25 cellular contexts compared by ENCODE assay signal in the genomic region with DNA sequence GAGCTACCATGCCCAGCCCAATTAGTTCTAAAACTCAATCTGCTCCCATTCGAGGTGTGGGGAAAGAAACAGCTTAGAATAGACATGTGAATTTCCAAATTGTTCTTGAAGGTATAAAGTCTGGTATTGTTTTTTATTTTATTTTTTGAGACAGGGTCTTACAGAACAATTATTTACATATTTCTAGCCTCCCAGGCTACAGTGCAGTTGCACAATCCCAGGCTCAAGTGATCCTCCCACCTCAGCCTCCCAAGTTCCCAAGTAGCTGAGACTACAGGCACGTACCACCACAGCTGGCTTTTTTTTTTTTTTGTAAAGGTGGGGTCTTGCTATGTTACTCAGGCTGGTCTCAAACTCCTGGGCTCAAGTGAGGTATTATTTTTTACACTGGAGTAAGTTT.
"Had no signal": no experiment of that assay in that cellular context is flagged by ENCODE, and none has a peak within 500 bp of the region (broad histone marks: within the 10 kb centered on the region; RNA-seq: fewer than 3 reads in every experiment).

No MANE protein-coding gene starts in this region.

- H3K4me3 Mint-ChIP-seq: activated naive CD4-positive, alpha-beta T cell treated with anti-CD3 and anti-CD28 coated beads for 36 hours; activated T-cell treated with anti-CD3 and anti-CD28 coated beads, Interleukin-2, amount 50 U/mL, for 4 hours; brain; mesothelial cell of epicardium; T-helper 1 cell treated with Interleukin-12 subunit alpha and Interleukin-12 subunit beta and Interleukin-4 antibody, amounts not matched to agents 30 μg/mL and 1 μg/mL, for 36 hours had no signal

- H3K27ac Mint-ChIP-seq: activated naive CD4-positive, alpha-beta T cell treated with anti-CD3 and anti-CD28 coated beads for 36 hours; mesothelial cell of epicardium; T-helper 1 cell treated with Interleukin-12 subunit alpha and Interleukin-12 subunit beta and Interleukin-4 antibody, amounts not matched to agents 30 μg/mL and 1 μg/mL, for 36 hours had no signal

- H2AFZ ChIP-seq: hepatocyte had no signal

- H3K4me1 ChIP-seq: uterus had no signal

- H3K36me3 ChIP-seq: prostate gland, spleen, transverse colon, uterus had no signal

- H3K27ac ChIP-seq: hepatocyte, prostate gland, spleen, uterus had no signal

- ATAC-seq: activated T-cell treated with anti-CD3 and anti-CD28 coated beads, Interleukin-2, amount 50 U/mL, for 4 hours; esophagus mucosa; left ventricle myocardium superior had no signal

- H3K4me2 ChIP-seq: hepatocyte had no signal

- H3K36me3 Mint-ChIP-seq: immature natural killer cell; mesothelial cell of epicardium; naive thymus-derived CD8-positive, alpha-beta T cell had no signal

- H3K9me3 Mint-ChIP-seq: activated naive CD4-positive, alpha-beta T cell treated with anti-CD3 and anti-CD28 coated beads for 36 hours; activated T-cell treated with anti-CD3 and anti-CD28 coated beads, Interleukin-2, amount 50 U/mL, for 4 hours; brain; immature natural killer cell; mesothelial cell of epicardium; naive thymus-derived CD8-positive, alpha-beta T cell; T-helper 1 cell treated with Interleukin-12 subunit alpha and Interleukin-12 subunit beta and Interleukin-4 antibody, amounts not matched to agents 30 μg/mL and 1 μg/mL, for 36 hours had no signal

- H3K9me3 ChIP-seq: prostate gland, spleen, transverse colon, uterus had no signal

- H3K27me3 Mint-ChIP-seq: brain; naive thymus-derived CD8-positive, alpha-beta T cell had no signal

- H3K27me3 ChIP-seq: hepatocyte, spleen, transverse colon, uterus had no signal

- H3K4me3 ChIP-seq: hepatocyte, prostate gland, spleen, transverse colon, uterus had no signal

- DNase-seq: activated CD4-positive, alpha-beta T cell treated with anti-CD3 and anti-CD28 coated beads for 4 hours; activated CD4-positive, alpha-beta T cell treated with anti-CD3 and anti-CD28 coated beads, Interleukin-2, amount 50 U/mL, for 48 hours; activated CD4-positive, CD25-positive, alpha-beta regulatory T cell; activated CD8-positive, alpha-beta memory T cell treated with anti-CD3 and anti-CD28 coated beads, Interleukin-2, amount 50 U/mL, for 48 hours; activated naive CD4-positive, alpha-beta T cell treated with anti-CD3 and anti-CD28 coated beads for 36 hours; activated T-cell treated with anti-CD3 and anti-CD28 coated beads, Interleukin-2, amount 50 U/mL, for 4 hours; aorta; dermis blood vessel endothelial cell; effector memory CD4-positive, alpha-beta T cell; glutamatergic neuron; immature natural killer cell; left ventricle myocardium superior; mammary epithelial cell; spleen; stimulated activated CD4-positive, alpha-beta T cell treated with anti-CD3 and anti-CD28 coated beads, Interleukin-4, amount 100 ng/mL, for 24 hours; stimulated activated naive CD4-positive, alpha-beta T cell treated with Interleukin-2 at 50 U/mL for 16 hours; transverse colon; uterus had no signal
